8 cellular contexts compared by ENCODE assay signal in the genomic region with DNA sequence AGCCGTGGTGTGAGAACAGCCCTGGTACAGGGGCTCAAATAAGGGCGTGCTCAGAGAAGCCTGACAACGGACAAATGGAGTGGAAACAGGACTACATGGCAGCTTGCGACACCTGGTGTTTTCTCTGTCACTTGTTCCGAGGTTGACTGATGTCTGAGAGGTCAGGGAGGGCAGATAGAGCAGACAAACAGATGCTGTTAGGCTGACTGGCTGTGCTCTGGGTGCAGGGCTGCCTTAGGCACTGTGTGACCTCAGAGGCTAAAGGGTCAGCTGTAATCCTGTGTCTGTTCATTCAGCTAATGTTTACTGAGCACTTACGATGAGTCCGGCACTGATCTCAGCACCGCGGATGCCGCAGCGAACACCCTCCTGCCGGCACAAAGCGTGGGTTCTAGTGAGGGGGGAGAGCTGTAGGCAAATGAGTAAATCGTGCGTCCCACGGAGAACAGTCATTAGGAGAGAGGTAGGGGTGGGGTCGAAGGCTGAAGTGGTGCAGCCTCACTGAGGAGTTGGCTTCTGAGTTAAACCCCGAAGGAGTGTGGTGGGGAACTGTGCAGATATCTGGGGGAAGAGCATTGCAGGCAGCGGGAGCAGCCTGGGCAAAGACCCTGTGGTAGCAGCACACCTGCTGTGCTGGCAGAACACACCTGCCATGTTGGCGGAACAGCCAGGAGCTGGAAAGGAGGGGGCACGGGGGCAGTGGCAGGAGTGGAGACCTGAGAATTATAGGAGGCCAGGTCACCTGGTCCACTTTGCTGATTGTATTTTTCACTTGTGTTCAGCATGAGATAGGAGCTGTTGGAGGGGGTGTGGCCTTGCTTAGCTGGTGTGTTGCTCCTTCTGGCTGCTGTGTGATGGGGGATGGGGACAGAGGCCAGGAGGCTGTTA. TPM values are rescaled to one million over a fixed set of nuclear protein-coding genes. Genes with fewer than 3 reads are reported as not detected.
DNase-seq lines count a peak whose midpoint lies in the region; ATAC-seq, FAIRE-seq and TF ChIP-seq lines count a peak whose summit lies in the region.

No MANE protein-coding gene starts in this region.

- DNase-seq in COLO668 (lab: John Stamatoyannopoulos, UW; ENCODE audit: unreplicated experiment) (peak; percentile 78), GM19238 (ENCODE audit: insufficient read length, low spot score) (peak; percentile 76), NCI-H187 treated with DMSO at 0.1 percent for 48 hours (lab: John Stamatoyannopoulos, UW) (no peak), kidney (no peak), NCI-H526 (lab: John Stamatoyannopoulos, UW) (no peak)
- DNase-seq in activated effector memory CD4-positive, alpha-beta T cell treated with anti-CD3 and anti-CD28 coated beads, Interleukin-2, amount 50 U/mL, for 16 hours = no peak

- H3K27ac ChIP-seq in angular gyrus (ENCODE audit: low read depth, low read length) (peak overlapping the region; percentile 47), kidney (ENCODE audit: low read depth in 2 of 2, low read length in 2 of 2) (no peak overlapping the region)

- H3K9me3 ChIP-seq in kidney (ENCODE audit: control insufficient read depth in 1 of 2, low read length in 2 of 2) = no peaks in the 10 kb centered on the region

- peaks cover 5 to 9% of the 10 kb centered on the region in 2 donors for H3K4me1 ChIP-seq in kidney (ENCODE audit: control insufficient read depth in 1 of 2, insufficient read depth in 1 of 2, low read depth in 1 of 2, low read length in 2 of 2)

- ATAC-seq in HG03097 (IDR thresholded peaks at IDR 0.05; ENCODE audit: low FRiP score, unreplicated experiment) = peak; percentile 50

- no peak for FAIRE-seq in kidney (lab: Jason Lieb, UNC)

- no peak overlapping the region for H3K4me3 ChIP-seq in kidney (ENCODE audit: low read length in 2 of 2)

- peaks cover 5 to 32% of the 10 kb centered on the region in 2 donors for H3K36me3 ChIP-seq in kidney (ENCODE audit: control insufficient read depth in 1 of 2, insufficient read depth in 2 of 2, low read length in 2 of 2)

- H3K9ac ChIP-seq in kidney (ENCODE audit: low read length in 2 of 2) = no peak overlapping the region

- TF ChIP-seq CTCF in kidney (IDR thresholded peaks at IDR 0.05; ENCODE audit: borderline replicate concordance, extremely low read depth, insufficient read depth) = no peak

- intact Hi-C loops in kidney (cut with DNase I) = no loop called here

RNA-seq across cellular contexts. Expression of a gene that starts 35.0 kb away (rescaled TPM):
- 6.5 TPM for total RNA-seq in kidney
- polyA plus RNA-seq in kidney (ENCODE audit: insufficient read depth, low read depth, low replicate concordance) = 37.1 TPM

RNA-seq across cellular contexts. Expression of a gene that starts 54.3 kb away (rescaled TPM):
- 54.4 TPM for total RNA-seq in kidney
- polyA plus RNA-seq in kidney (ENCODE audit: insufficient read depth, low read depth, low replicate concordance) = 47.3 TPM

Comparison
In these comparisons a context has a peak if more than half of its experiments do, and no peak if none do; other contexts are left out.
1. DNase-seq: peak in COLO668 (single experiment) and GM19238 (single experiment); none in activated effector memory CD4-positive, alpha-beta T cell treated with anti-CD3 and anti-CD28 coated beads, Interleukin-2, amount 50 U/mL, for 16 hours (single experiment), NCI-H187 treated with DMSO at 0.1 percent for 48 hours (single experiment), kidney (single experiment) and NCI-H526 (0 of 2).